In the genomic region with DNA sequence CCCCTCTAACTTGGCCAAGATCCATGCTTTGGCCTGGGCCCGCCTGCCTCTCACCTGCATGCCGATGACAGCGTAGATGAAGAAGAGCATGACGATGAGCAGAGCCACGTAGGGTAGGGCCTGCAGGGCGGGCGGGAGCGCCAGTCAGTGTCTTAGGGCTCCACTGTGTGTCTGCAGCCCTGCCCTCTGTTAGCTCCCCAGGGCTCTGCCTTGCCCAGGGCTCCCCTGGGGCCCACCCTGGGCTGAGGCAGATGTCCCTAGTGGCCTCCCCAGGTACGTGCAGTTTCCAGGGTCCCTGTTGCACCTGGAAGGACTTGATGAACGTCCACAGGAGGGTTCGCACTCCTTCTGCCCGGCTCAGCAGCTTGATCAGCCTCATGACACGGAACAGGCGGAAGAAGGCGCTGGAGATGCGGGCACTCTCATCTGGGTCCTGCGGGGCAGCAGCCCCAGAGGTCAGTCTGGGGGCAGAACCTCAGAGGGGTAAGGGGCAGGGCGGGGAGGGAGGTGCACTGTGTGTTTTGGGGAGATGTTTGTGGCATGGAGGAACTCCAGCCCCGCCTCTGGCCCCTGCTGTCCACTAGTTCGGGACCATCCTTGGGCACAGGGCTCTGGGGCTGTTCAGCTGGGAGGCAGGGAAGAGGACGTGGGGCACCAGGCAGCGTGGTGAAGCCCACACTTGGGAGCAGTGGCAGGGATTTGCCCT, we compare ENCODE assay signal across 20 cellular contexts. TPM values are rescaled to one million over a fixed set of nuclear protein-coding genes. Genes with fewer than 3 reads are reported as not detected.
DNase-seq lines count a peak whose midpoint lies in the region; ATAC-seq and TF ChIP-seq lines count a peak whose summit lies in the region.
"Had no signal": no experiment of that assay in that cellular context is flagged by ENCODE, and none has a peak within 500 bp of the region (broad histone marks: within the 10 kb centered on the region; RNA-seq: fewer than 3 reads in every experiment).

No MANE protein-coding gene starts in this region.

- H3K36me3 ChIP-seq in BLaER1 (no peaks in the 10 kb centered on the region), ascending aorta (no peaks in the 10 kb centered on the region), tibial nerve (no peaks in the 10 kb centered on the region)
- H3K36me3 ChIP-seq: esophagus muscularis mucosa, thyroid gland had no signal

- H3K27me3 ChIP-seq in BLaER1 = no peaks in the 10 kb centered on the region
- no peaks in the 10 kb centered on the region for H3K27me3 ChIP-seq in ascending aorta
- no peaks in the 10 kb centered on the region for H3K27me3 ChIP-seq in tibial nerve
- H3K27me3 ChIP-seq: esophagus muscularis mucosa, thyroid gland had no signal

- no peaks in the 10 kb centered on the region for H3K9me3 ChIP-seq in BLaER1
- no peaks in the 10 kb centered on the region for H3K9me3 ChIP-seq in ascending aorta
- H3K9me3 ChIP-seq in tibial nerve = no peaks in the 10 kb centered on the region
- H3K9me3 ChIP-seq: esophagus muscularis mucosa, thyroid gland had no signal

- peak; percentile 42; the same call in 1 of the 2 replicates for TF ChIP-seq CTCF in GM12875 (IDR thresholded peaks at IDR 0.05; ENCODE audit: borderline replicate concordance, insufficient read depth, low read depth, low read length)
- TF ChIP-seq CTCF in ascending aorta (IDR thresholded peaks at IDR 0.05) = no peak
- no peak for TF ChIP-seq CTCF in tibial nerve (IDR thresholded peaks at IDR 0.05)

- peak overlapping the region; percentile 13; the same call in 1 of the 2 replicates for H3K4me3 ChIP-seq in BLaER1
- H3K4me3 ChIP-seq in GM12875 (ENCODE audit: low read depth, low read length) = no peak overlapping the region
- H3K4me3 ChIP-seq in ascending aorta = no peak overlapping the region
- no peak overlapping the region for H3K4me3 ChIP-seq in tibial nerve
- H3K4me3 ChIP-seq: esophagus muscularis mucosa, thyroid gland had no signal

- DNase-seq in NCI-H69 (lab: John Stamatoyannopoulos, UW) = peak; percentile 15
- DNase-seq in ascending aorta (ENCODE audit: low spot score in 2 of 2) = no peak
- DNase-seq in tibial nerve (ENCODE audit: low spot score in 2 of 2) = no peak
- no peak for DNase-seq in SW480 (ENCODE audit: low spot score)
- DNase-seq: activated CD8-positive, alpha-beta T cell treated with anti-CD3 and anti-CD28 coated beads for 36 hours; AML-193; DMS153; glutamatergic neuron; IMR-90; NCI-H1048; stimulated activated CD4-positive, alpha-beta T cell treated with anti-CD3 and anti-CD28 coated beads, Interleukin-12 subunit alpha, Interleukin-12 subunit beta, amount 100 ng/mL, for 4 hours; T-cell had no signal

- no peak for TF ChIP-seq POLR2A in tibial nerve (IDR thresholded peaks at IDR 0.05)

- peaks cover 100% of the 10 kb centered on the region for H3K4me1 ChIP-seq in BLaER1
- H3K4me1 ChIP-seq in ascending aorta = peaks cover 0 to 11% of the 10 kb centered on the region in 2 donors
- peaks cover 0 to 12% (median 0%) of the 10 kb centered on the region in 4 donors for H3K4me1 ChIP-seq in tibial nerve

- ATAC-seq in esophagus mucosa (peak; percentile 9), GM21423 (IDR thresholded peaks at IDR 0.05; ENCODE audit: unreplicated experiment) (no peak)
- ATAC-seq: activated CD8-positive, alpha-beta T cell treated with anti-CD3 and anti-CD28 coated beads for 36 hours; stimulated activated memory B cell treated with anti-CD40 and anti-IgM and Interleukin-4, amounts not matched to agents 10 μg/mL and 1 μg/mL and 100 μg/mL, for 72 hours had no signal

- peak overlapping the region; percentile 70 for H3K4me2 ChIP-seq in BLaER1

- peak overlapping the region; percentile 63 for H3K27ac ChIP-seq in BLaER1
- H3K27ac ChIP-seq in ascending aorta = no peak overlapping the region
- no peak overlapping the region for H3K27ac ChIP-seq in tibial nerve
- H3K27ac ChIP-seq: esophagus muscularis mucosa, thyroid gland had no signal

- no peaks in the 10 kb centered on the region for H4K20me1 ChIP-seq in BLaER1

- H3K9ac ChIP-seq in BLaER1 = peak overlapping the region; percentile 50; the same call in 1 of the 2 replicates

- intact Hi-C loops in ascending aorta (cut with DNase I) = no loop called here

- WGBS in tibial nerve, 2 donors = 88 to 92% methylated on average over 19 to 20 of the region's 22 CpGs

- TF ChIP-seq EP300 in tibial nerve (IDR thresholded peaks at IDR 0.05) = no peak

RNA-seq across cellular contexts. Expression of a gene that starts 29.8 kb away (rescaled TPM):
- total RNA-seq in esophagus mucosa = 0.52 TPM
- total RNA-seq in ascending aorta = 10.2 TPM
- 1 to 10 TPM in 3 of 4 donors, under 1 TPM in 1; 0.84 to 3.3 (median 2.6) TPM for total RNA-seq in tibial nerve

RNA-seq across cellular contexts. Expression of a gene that starts 58.9 kb away (rescaled TPM):
- total RNA-seq in esophagus mucosa (not detected), ascending aorta (not detected), tibial nerve (not detected)
- total RNA-seq: activated CD8-positive, alpha-beta T cell treated with anti-CD3 and anti-CD28 coated beads for 36 hours; esophagus muscularis mucosa; IMR-90; RPMI7951; T-cell; thyroid gland had no signal
